In the genomic region with DNA sequence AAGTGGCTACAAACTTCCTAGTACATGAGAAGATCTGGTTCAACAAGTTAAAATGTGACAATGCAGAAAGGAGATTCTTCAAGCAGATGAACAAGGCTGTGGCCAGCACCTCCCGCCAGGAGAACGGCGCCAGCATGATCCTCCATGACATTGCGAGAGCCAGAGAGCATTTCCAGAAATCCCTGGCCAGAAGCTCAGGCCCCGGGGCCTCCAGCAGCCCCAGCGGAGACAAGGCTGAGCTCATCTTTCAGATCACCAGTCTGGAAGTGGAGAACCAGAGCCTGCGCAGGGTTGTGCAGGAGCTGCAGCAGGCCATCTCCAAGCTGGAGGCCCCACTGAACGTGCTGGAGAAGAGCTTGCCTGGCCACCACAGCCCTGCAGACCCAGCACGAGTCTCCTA, we compare ENCODE assay signal across 22 cellular contexts.
"Had no signal": no experiment of that assay in that cellular context is flagged by ENCODE, and none has a peak within 500 bp of the region (broad histone marks: within the 10 kb centered on the region; RNA-seq: fewer than 3 reads in every experiment).

No MANE protein-coding gene starts in this region.

- H3K4me1 Mint-ChIP-seq: central memory CD8-positive, alpha-beta T cell; naive thymus-derived CD8-positive, alpha-beta T cell; nephron progenitor cell had no signal

- H3K27ac Mint-ChIP-seq: naive thymus-derived CD8-positive, alpha-beta T cell; nephron progenitor cell had no signal

- H3K9me3 Mint-ChIP-seq: central memory CD8-positive, alpha-beta T cell had no signal

- H3K9me3 ChIP-seq: ovary, thyroid gland had no signal

- H3K4me3 Mint-ChIP-seq: central memory CD8-positive, alpha-beta T cell; naive thymus-derived CD8-positive, alpha-beta T cell; nephron progenitor cell had no signal

- H3K4me3 ChIP-seq: dorsolateral prefrontal cortex, ovary, smooth muscle cell, stomach, thyroid gland had no signal

- H3K4me1 ChIP-seq: stomach, thyroid gland had no signal

- H3K36me3 ChIP-seq: ovary, stomach, thyroid gland had no signal

- H3K27me3 ChIP-seq: dorsolateral prefrontal cortex, ovary, thyroid gland had no signal

- ATAC-seq: left lobe of liver; naive thymus-derived CD8-positive, alpha-beta T cell; sciatic nerve had no signal

- DNase-seq: dorsolateral prefrontal cortex; effector CD4-positive, alpha-beta T cell; kidney; mesenchymal stem cell; midbrain; naive thymus-derived CD8-positive, alpha-beta T cell; nephron progenitor cell; nucleus accumbens; ovary; stimulated activated CD4-positive, alpha-beta T cell treated with anti-CD3 and anti-CD28 coated beads, Interleukin-12 subunit alpha, Interleukin-12 subunit beta, amount 100 ng/mL, for 4 hours; stimulated activated CD4-positive, alpha-beta T cell treated with anti-CD3 and anti-CD28 coated beads, Interleukin-1b, Interleukin-23, amount 100 ng/mL, for 48 hours; stimulated activated CD4-positive, alpha-beta T cell treated with anti-CD3 and anti-CD28 coated beads, Interleukin-4, amount 100 ng/mL, for 1 hour; stimulated activated CD8-positive, alpha-beta memory T cell treated with anti-CD3 and anti-CD28 coated beads, Interleukin-4, amount 100 ng/mL, for 48 hours; stimulated activated naive CD4-positive, alpha-beta T cell treated with Interleukin-2 at 50 U/mL for 16 hours; thyroid gland; trophoblast cell had no signal

- FAIRE-seq: frontal cortex, kidney had no signal

- H3K27ac ChIP-seq: dorsolateral prefrontal cortex, ovary, stomach, thyroid gland had no signal
